8 cellular contexts compared by ENCODE assay signal in genomic region chr1:161258439-161259386, GRCh38. TPM values are rescaled to one million over a fixed set of nuclear protein-coding genes. Genes with fewer than 3 reads are reported as not detected.
A peak's percentile ranks its signal among the peaks of the same experiment; 100 is the strongest.
DNase-seq lines count a peak whose midpoint lies in the region; ATAC-seq, FAIRE-seq and TF ChIP-seq lines count a peak whose summit lies in the region.

Gene PCP4L1 (plus strand): TSS chr1:161258745. CDS start chr1:161258975, 230 bp downstream.

- DNase-seq in SIG-M5 treated with dmso at 0.1 percent for 504 hours (lab: John Stamatoyannopoulos, UW; ENCODE audit: unreplicated experiment) (peak; percentile 33), SIG-M5 (lab: John Stamatoyannopoulos, UW) (no peak), NCI-H446 treated with DMSO at 0.1 percent for 48 hours (lab: John Stamatoyannopoulos, UW) (peak; percentile 12), frontal cortex (ENCODE audit: low spot score in 2 of 2) (peak; percentile 68 to 77), neural progenitor cell (ENCODE audit: low spot score) (peak; percentile 92)
- DNase-seq in activated T-helper 9 cell treated with anti-CD3 and anti-CD28 coated beads, Interleukin-2, amount 50 U/mL, for 16 hours (ENCODE audit: low read depth) = peak; percentile 4

- H3K9me3 Mint-ChIP-seq in neural progenitor cell = peaks cover 20% of the 10 kb centered on the region

- no peak within 1 kb of the TSS for H3K27ac ChIP-seq in neural progenitor cell
- H3K27ac ChIP-seq in thymus (ENCODE audit: low read depth) = no peak within 1 kb of the TSS

- peak within 1 kb of the TSS; percentile 67 for H3K4me3 Mint-ChIP-seq in neural progenitor cell

- H3K4me3 ChIP-seq in neural progenitor cell (peak within 1 kb of the TSS; percentile 72), thymus (ENCODE audit: low read length) (peak within 1 kb of the TSS; percentile 36)

- no peaks in the 10 kb centered on the region for H3K36me3 ChIP-seq in neural progenitor cell
- no peaks in the 10 kb centered on the region for H3K36me3 ChIP-seq in thymus (ENCODE audit: control insufficient read depth, insufficient read depth)

- no peak for FAIRE-seq in frontal cortex (lab: Jason Lieb, UNC)

- H2AFZ ChIP-seq in neural progenitor cell (replicated peaks) = peak within 1 kb of the TSS; percentile 85

- no peaks in the 10 kb centered on the region for H3K79me2 ChIP-seq in neural progenitor cell (ENCODE audit: low read depth)

- H3K27ac Mint-ChIP-seq in neural progenitor cell = peak within 1 kb of the TSS; percentile 19

- H3F3A ChIP-seq in neural progenitor cell (ENCODE audit: low read depth) = peaks cover 10% of the 10 kb centered on the region

- 5% methylated on average over 62 of the region's 62 CpGs for WGBS in thymus

- TF ChIP-seq CTCF in neural progenitor cell (IDR thresholded peaks at IDR 0.05) = peak; percentile 7

- peaks cover 33% of the 10 kb centered on the region for H3K27me3 Mint-ChIP-seq in neural progenitor cell (ENCODE audit: insufficient read depth, low read depth)

- H3K4me1 ChIP-seq in neural progenitor cell (peaks cover 17% of the 10 kb centered on the region), thymus (ENCODE audit: control insufficient read depth, insufficient read depth, low read length) (no peaks in the 10 kb centered on the region)

- peaks cover 7% of the 10 kb centered on the region for H3K36me3 Mint-ChIP-seq in neural progenitor cell

- ATAC-seq in HG02571 (IDR thresholded peaks at IDR 0.05; ENCODE audit: unreplicated experiment) = no peak

- H3K9me3 ChIP-seq in neural progenitor cell (ENCODE audit: low read depth) = peaks cover 8% of the 10 kb centered on the region
- peaks cover 8% of the 10 kb centered on the region for H3K9me3 ChIP-seq in thymus (ENCODE audit: control insufficient read depth)

- peaks cover 43% of the 10 kb centered on the region for H3K27me3 ChIP-seq in neural progenitor cell
- H3K27me3 ChIP-seq in thymus (ENCODE audit: control insufficient read depth, insufficient read depth) = peaks cover 32% of the 10 kb centered on the region

- peak within 1 kb of the TSS; percentile 91 for H3K4me2 ChIP-seq in neural progenitor cell

- peaks cover 4% of the 10 kb centered on the region for H4K20me1 ChIP-seq in neural progenitor cell (ENCODE audit: low read depth)

- peaks cover 31% of the 10 kb centered on the region for H3K4me1 Mint-ChIP-seq in neural progenitor cell

- H3K9ac ChIP-seq in neural progenitor cell = no peak within 1 kb of the TSS

RNA-seq across cellular contexts. Expression of gene PCP4L1, which starts in this region (rescaled TPM):
- total RNA-seq in frontal cortex = 6.9 TPM
- total RNA-seq in neural progenitor cell (ENCODE audit: low replicate concordance) = 0.46 and 0.69 TPM in 2 replicates
- polyA plus RNA-seq in thymus = 8.9 TPM

Comparison
In these comparisons a context has a peak if more than half of its experiments do, and no peak if none do; other contexts are left out.
1. Peak in DNase-seq, H3K4me3 ChIP-seq and H3K4me2 ChIP-seq in neural progenitor cell; RNA of the gene not detected or under 1 TPM.